13 cellular contexts compared by ENCODE assay signal in the genomic region with DNA sequence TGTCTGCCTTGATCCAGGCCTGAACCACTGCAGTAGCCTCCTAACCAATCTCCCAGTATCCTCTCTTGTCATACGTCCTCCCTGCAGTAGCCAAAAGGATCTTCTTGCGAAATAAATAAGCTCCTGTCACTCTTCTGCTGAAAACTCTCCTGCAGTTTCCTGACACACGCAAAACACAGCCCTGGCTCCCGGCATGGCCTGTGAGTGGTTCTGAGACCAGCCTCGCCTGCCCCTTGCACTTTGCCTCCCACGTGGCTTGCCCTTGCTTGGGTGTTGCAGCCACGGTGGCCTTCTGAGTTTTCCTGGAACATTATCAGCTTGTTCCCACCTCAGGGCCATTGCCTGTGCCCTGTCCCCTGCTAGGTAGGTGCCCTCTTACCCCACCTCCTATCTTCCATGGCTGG. TPM values are rescaled to one million over a fixed set of nuclear protein-coding genes. Genes with fewer than 3 reads are reported as not detected.
DNase-seq lines count a peak whose midpoint lies in the region; ATAC-seq and TF ChIP-seq lines count a peak whose summit lies in the region.
"Had no signal": no experiment of that assay in that cellular context is flagged by ENCODE, and none has a peak within 500 bp of the region (broad histone marks: within the 10 kb centered on the region; RNA-seq: fewer than 3 reads in every experiment).

No MANE protein-coding gene starts in this region.

- H2BK15ac ChIP-seq in mesendoderm (replicated peaks; ENCODE audit: low read depth) = no peak overlapping the region

- no peak overlapping the region for H3K23ac ChIP-seq in mesendoderm (ENCODE audit: low read length)

- peaks cover 11% of the 10 kb centered on the region for H3K36me3 Mint-ChIP-seq in activated naive CD8-positive, alpha-beta T cell treated with anti-CD3 and anti-CD28 coated beads, Interleukin-2, amount 10 ng/mL, durations not matched to agents 7 days and 5 days
- peaks cover 18% of the 10 kb centered on the region for H3K36me3 Mint-ChIP-seq in activated naive CD8-positive, alpha-beta T cell treated with anti-CD3 and anti-CD28 coated beads, Interleukin-2, amount 50 U/mL, for 24 hours (ENCODE audit: low read depth)
- peaks cover 21% of the 10 kb centered on the region for H3K36me3 Mint-ChIP-seq in mesothelial cell of epicardium
- no peaks in the 10 kb centered on the region for H3K36me3 Mint-ChIP-seq in natural killer cell treated with Interleukin-12 subunit alpha and Interleukin-12 subunit beta and Interleukin-15 and Interleukin-18, amount 100 ng/mL, for 72 hours
- H3K36me3 Mint-ChIP-seq: T-cell had no signal

- DNase-seq in activated naive CD8-positive, alpha-beta T cell treated with anti-CD3 and anti-CD28 coated beads, Interleukin-2, amount 10 ng/mL, durations not matched to agents 7 days and 5 days = no peak
- no peak for DNase-seq in activated naive CD8-positive, alpha-beta T cell treated with anti-CD3 and anti-CD28 coated beads, Interleukin-2, amount 50 U/mL, for 24 hours
- no peak for DNase-seq in mesothelial cell of epicardium (ENCODE audit: low spot score in 2 of 2, unreplicated experiment in 2 of 2)
- DNase-seq in vagina (ENCODE audit: extremely low spot score in 2 of 2) = no peak
- no peak for DNase-seq in mesendoderm
- no peak for DNase-seq in natural killer cell treated with Interleukin-12 subunit alpha and Interleukin-12 subunit beta and Interleukin-15 and Interleukin-18, amount 100 ng/mL, for 72 hours (ENCODE audit: low spot score)
- DNase-seq: activated CD8-positive, alpha-beta memory T cell treated with anti-CD3 and anti-CD28 coated beads for 24 hours; anterior cingulate cortex; NCI-H1092; T-cell had no signal

- ATAC-seq in activated naive CD8-positive, alpha-beta T cell treated with anti-CD3 and anti-CD28 coated beads, Interleukin-2, amount 10 ng/mL, durations not matched to agents 7 days and 5 days (ENCODE audit: low read depth) = no peak
- no peak for ATAC-seq in activated naive CD8-positive, alpha-beta T cell treated with anti-CD3 and anti-CD28 coated beads, Interleukin-2, amount 50 U/mL, for 24 hours
- ATAC-seq in HG03432 (IDR thresholded peaks at IDR 0.05; ENCODE audit: unreplicated experiment) = no peak
- no peak for ATAC-seq in natural killer cell treated with Interleukin-12 subunit alpha and Interleukin-12 subunit beta and Interleukin-15 and Interleukin-18, amount 100 ng/mL, for 72 hours
- ATAC-seq: T-cell had no signal

- no peak overlapping the region for H3K18ac ChIP-seq in mesendoderm (ENCODE audit: low read length)

- H3K4me1 ChIP-seq in duodenal mucosa (ENCODE audit: control insufficient read depth in 1 of 2, insufficient read depth in 2 of 2, low read length in 2 of 2) (peaks cover 18 to 22% of the 10 kb centered on the region in 2 donors), vagina (peaks cover 50% of the 10 kb centered on the region), mesendoderm (ENCODE audit: control insufficient read depth, low read depth, low read length) (peaks cover 5% of the 10 kb centered on the region)

- no peak overlapping the region for H3K4me2 ChIP-seq in mesendoderm (ENCODE audit: low read length)
- H3K4me2 ChIP-seq: A549 had no signal

- H2BK5ac ChIP-seq in mesendoderm (ENCODE audit: low read length) = no peak overlapping the region

- no peak overlapping the region for H4K5ac ChIP-seq in mesendoderm (ENCODE audit: low read length)

- no peak overlapping the region for H3K4me3 ChIP-seq in duodenal mucosa (ENCODE audit: low read depth in 1 of 2, low read length in 2 of 2)
- H3K4me3 ChIP-seq in vagina = no peak overlapping the region
- no peak overlapping the region for H3K4me3 ChIP-seq in mesendoderm (ENCODE audit: low read length)
- H3K4me3 ChIP-seq: A549 had no signal

- peaks cover 6 to 12% of the 10 kb centered on the region in 2 donors for H3K36me3 ChIP-seq in duodenal mucosa (ENCODE audit: control insufficient read depth in 1 of 2, insufficient read depth in 2 of 2, low read length in 2 of 2)
- no peaks in the 10 kb centered on the region for H3K36me3 ChIP-seq in vagina
- peaks cover 3% of the 10 kb centered on the region for H3K36me3 ChIP-seq in mesendoderm (ENCODE audit: control insufficient read depth, insufficient read depth, low read length)

- H3K27me3 ChIP-seq in duodenal mucosa (ENCODE audit: control insufficient read depth in 1 of 2, insufficient read depth in 2 of 2, low read length in 2 of 2) = no peaks in the 10 kb centered on the region
- no peaks in the 10 kb centered on the region for H3K27me3 ChIP-seq in vagina
- H3K27me3 ChIP-seq in mesendoderm (ENCODE audit: insufficient read depth, low read length, poor library complexity) = no peaks in the 10 kb centered on the region

- H3K79me2 ChIP-seq in mesendoderm (ENCODE audit: control insufficient read depth, insufficient read depth, low read length) = peaks cover 48% of the 10 kb centered on the region

- no peak overlapping the region for H3K4ac ChIP-seq in mesendoderm (ENCODE audit: low read depth, low read length)

- H2AK5ac ChIP-seq in mesendoderm (ENCODE audit: low read length) = no peak overlapping the region

- peaks cover 25% of the 10 kb centered on the region for H3K4me1 Mint-ChIP-seq in activated naive CD8-positive, alpha-beta T cell treated with anti-CD3 and anti-CD28 coated beads, Interleukin-2, amount 10 ng/mL, durations not matched to agents 7 days and 5 days
- H3K4me1 Mint-ChIP-seq in activated naive CD8-positive, alpha-beta T cell treated with anti-CD3 and anti-CD28 coated beads, Interleukin-2, amount 50 U/mL, for 24 hours = peaks cover 33% of the 10 kb centered on the region
- peaks cover 12% of the 10 kb centered on the region for H3K4me1 Mint-ChIP-seq in mesothelial cell of epicardium
- peaks cover 34 to 37% of the 10 kb centered on the region in 2 donors for H3K4me1 Mint-ChIP-seq in natural killer cell treated with Interleukin-12 subunit alpha and Interleukin-12 subunit beta and Interleukin-15 and Interleukin-18, amount 100 ng/mL, for 72 hours (ENCODE audit: low read depth in 2 of 2)

- intact Hi-C loops in vagina (cut with DNase I) = no loop called here

- POLR2A ChIA-PET in activated naive CD8-positive, alpha-beta T cell treated with anti-CD3 and anti-CD28 coated beads, Interleukin-2, amount 10 ng/mL, durations not matched to agents 7 days and 5 days (lab: Charles Lee) = no interaction called here

- peaks cover 29% of the 10 kb centered on the region for H3K79me1 ChIP-seq in mesendoderm (ENCODE audit: low read length)

- H3K27ac Mint-ChIP-seq in activated naive CD8-positive, alpha-beta T cell treated with anti-CD3 and anti-CD28 coated beads, Interleukin-2, amount 10 ng/mL, durations not matched to agents 7 days and 5 days = peak overlapping the region; percentile 62
- H3K27ac Mint-ChIP-seq in activated naive CD8-positive, alpha-beta T cell treated with anti-CD3 and anti-CD28 coated beads, Interleukin-2, amount 50 U/mL, for 24 hours = no peak overlapping the region
- peak overlapping the region; percentile 50 for H3K27ac Mint-ChIP-seq in mesothelial cell of epicardium
- no peak overlapping the region for H3K27ac Mint-ChIP-seq in natural killer cell treated with Interleukin-12 subunit alpha and Interleukin-12 subunit beta and Interleukin-15 and Interleukin-18, amount 100 ng/mL, for 72 hours

- no CpG with 5 or more reads among the region's 7 CpGs for WGBS in mesendoderm (ENCODE audit: extremely low coverage, insufficient coverage, low lambda C conversion rate)

- H3K4me3 Mint-ChIP-seq in activated naive CD8-positive, alpha-beta T cell treated with anti-CD3 and anti-CD28 coated beads, Interleukin-2, amount 10 ng/mL, durations not matched to agents 7 days and 5 days = no peak overlapping the region
- H3K4me3 Mint-ChIP-seq in activated naive CD8-positive, alpha-beta T cell treated with anti-CD3 and anti-CD28 coated beads, Interleukin-2, amount 50 U/mL, for 24 hours = no peak overlapping the region
- no peak overlapping the region for H3K4me3 Mint-ChIP-seq in mesothelial cell of epicardium
- no peak overlapping the region for H3K4me3 Mint-ChIP-seq in natural killer cell treated with Interleukin-12 subunit alpha and Interleukin-12 subunit beta and Interleukin-15 and Interleukin-18, amount 100 ng/mL, for 72 hours
- H3K4me3 Mint-ChIP-seq: T-cell had no signal

- H2BK120ac ChIP-seq in mesendoderm (ENCODE audit: low read depth, low read length) = no peak overlapping the region

- TF ChIP-seq CTCF in mesothelial cell of epicardium (IDR thresholded peaks at IDR 0.05; ENCODE audit: unreplicated experiment) = no peak
- TF ChIP-seq CTCF in vagina (IDR thresholded peaks at IDR 0.05) = no peak

- H3K56ac ChIP-seq in mesendoderm (ENCODE audit: low read length) = no peak overlapping the region

- no peaks in the 10 kb centered on the region for H3K9me3 Mint-ChIP-seq in activated naive CD8-positive, alpha-beta T cell treated with anti-CD3 and anti-CD28 coated beads, Interleukin-2, amount 10 ng/mL, durations not matched to agents 7 days and 5 days
- H3K9me3 Mint-ChIP-seq in activated naive CD8-positive, alpha-beta T cell treated with anti-CD3 and anti-CD28 coated beads, Interleukin-2, amount 50 U/mL, for 24 hours = no peaks in the 10 kb centered on the region
- no peaks in the 10 kb centered on the region for H3K9me3 Mint-ChIP-seq in mesothelial cell of epicardium
- H3K9me3 Mint-ChIP-seq in natural killer cell treated with Interleukin-12 subunit alpha and Interleukin-12 subunit beta and Interleukin-15 and Interleukin-18, amount 100 ng/mL, for 72 hours = no peaks in the 10 kb centered on the region
- H3K9me3 Mint-ChIP-seq: T-cell had no signal

- H3K27me3 Mint-ChIP-seq in activated naive CD8-positive, alpha-beta T cell treated with anti-CD3 and anti-CD28 coated beads, Interleukin-2, amount 10 ng/mL, durations not matched to agents 7 days and 5 days = no peaks in the 10 kb centered on the region
- H3K27me3 Mint-ChIP-seq in activated naive CD8-positive, alpha-beta T cell treated with anti-CD3 and anti-CD28 coated beads, Interleukin-2, amount 50 U/mL, for 24 hours = no peaks in the 10 kb centered on the region
- no peaks in the 10 kb centered on the region for H3K27me3 Mint-ChIP-seq in mesothelial cell of epicardium (ENCODE audit: low read depth)
- no peaks in the 10 kb centered on the region for H3K27me3 Mint-ChIP-seq in natural killer cell treated with Interleukin-12 subunit alpha and Interleukin-12 subunit beta and Interleukin-15 and Interleukin-18, amount 100 ng/mL, for 72 hours
- H3K27me3 Mint-ChIP-seq: T-cell had no signal

- H4K8ac ChIP-seq in mesendoderm (ENCODE audit: low read depth, low read length) = no peak overlapping the region

- TF ChIP-seq POLR2A in vagina (IDR thresholded peaks at IDR 0.05) = no peak

- H3K27ac ChIP-seq in duodenal mucosa (ENCODE audit: low read depth, low read length) = peak overlapping the region; percentile 3
- H3K27ac ChIP-seq in vagina = peak overlapping the region; percentile 68
- H3K27ac ChIP-seq in mesendoderm (ENCODE audit: low read depth, low read length) = no peak overlapping the region
- H3K27ac ChIP-seq: A549 had no signal

- no peaks in the 10 kb centered on the region for H3K9me3 ChIP-seq in duodenal mucosa (ENCODE audit: control insufficient read depth in 1 of 2, low read length in 2 of 2)
- H3K9me3 ChIP-seq in vagina = no peaks in the 10 kb centered on the region
- H3K9me3 ChIP-seq: A549 had no signal

- peak overlapping the region in 1 of 2 donors; percentile 16 for H3K9ac ChIP-seq in duodenal mucosa (ENCODE audit: low read depth in 1 of 2, low read length in 2 of 2)
- H3K9ac ChIP-seq in mesendoderm (ENCODE audit: low read length) = no peak overlapping the region

RNA-seq across cellular contexts. Expression of a gene that starts 7.2 kb away (rescaled TPM):
- total RNA-seq in activated naive CD8-positive, alpha-beta T cell treated with anti-CD3 and anti-CD28 coated beads, Interleukin-2, amount 10 ng/mL, durations not matched to agents 7 days and 5 days = 10 to 100 TPM; 49.0 to 51.3 TPM
- total RNA-seq in mesothelial cell of epicardium = 85.5 to 86.8 TPM (median 85.6 TPM) in 3 replicates
- 28.2 TPM for total RNA-seq in vagina
- polyA plus RNA-seq in mesendoderm (2013, experiment 1 of 2) = 38.1 TPM
- 38.8 TPM for polyA plus RNA-seq in mesendoderm (2013, experiment 2 of 2)
- 10 to 100 TPM; 51.2 to 68.9 TPM for total RNA-seq in natural killer cell treated with Interleukin-12 subunit alpha and Interleukin-12 subunit beta and Interleukin-15 and Interleukin-18, amount 100 ng/mL, for 72 hours

RNA-seq across cellular contexts. Expression of a gene that starts 22.6 kb away (rescaled TPM):
- total RNA-seq in activated naive CD8-positive, alpha-beta T cell treated with anti-CD3 and anti-CD28 coated beads, Interleukin-2, amount 10 ng/mL, durations not matched to agents 7 days and 5 days = 10 to 100 TPM; 93.6 to 98.3 TPM
- 47.6 to 51.3 TPM (median 49.3 TPM) in 3 replicates for total RNA-seq in mesothelial cell of epicardium
- total RNA-seq in vagina = 45.7 TPM
- 79.4 TPM for polyA plus RNA-seq in mesendoderm (2013, experiment 1 of 2)
- polyA plus RNA-seq in mesendoderm (2013, experiment 2 of 2) = 79.5 TPM
- 100 to 1,000 TPM; 101 to 216 TPM for total RNA-seq in natural killer cell treated with Interleukin-12 subunit alpha and Interleukin-12 subunit beta and Interleukin-15 and Interleukin-18, amount 100 ng/mL, for 72 hours

Comparison
In these comparisons a context has a peak if more than half of its experiments do, and no peak if none do; other contexts are left out.
1. H3K27ac Mint-ChIP-seq: peak in activated naive CD8-positive, alpha-beta T cell treated with anti-CD3 and anti-CD28 coated beads, Interleukin-2, amount 10 ng/mL, durations not matched to agents 7 days and 5 days (single experiment) and mesothelial cell of epicardium (single experiment); none in activated naive CD8-positive, alpha-beta T cell treated with anti-CD3 and anti-CD28 coated beads, Interleukin-2, amount 50 U/mL, for 24 hours (single experiment) and natural killer cell treated with Interleukin-12 subunit alpha and Interleukin-12 subunit beta and Interleukin-15 and Interleukin-18, amount 100 ng/mL, for 72 hours (0 of 2).